23 cellular contexts compared by ENCODE assay signal in genomic region chr2:113285816-113286215, GRCh38. TPM values are rescaled to one million over a fixed set of nuclear protein-coding genes. Genes with fewer than 3 reads are reported as not detected.
DNase-seq lines count a peak whose midpoint lies in the region; ATAC-seq and TF ChIP-seq lines count a peak whose summit lies in the region.
"Had no signal": no experiment of that assay in that cellular context is flagged by ENCODE, and none has a peak within 500 bp of the region (broad histone marks: within the 10 kb centered on the region; RNA-seq: fewer than 3 reads in every experiment).

No MANE protein-coding gene starts in this region.

- peaks cover 53% of the 10 kb centered on the region for H3K4me1 Mint-ChIP-seq in HFFc6 (ENCODE audit: low read depth)
- H3K4me1 Mint-ChIP-seq: CD4-positive, alpha-beta memory T cell had no signal

- no peaks in the 10 kb centered on the region for H3K27me3 ChIP-seq in SJSA1 (replicated peaks)
- peaks cover 0 to 9% of the 10 kb centered on the region in 2 donors for H3K27me3 ChIP-seq in left lung
- no peaks in the 10 kb centered on the region for H3K27me3 ChIP-seq in skeletal muscle satellite cell (ENCODE audit: control insufficient read depth, insufficient read depth, low read length)
- H3K27me3 ChIP-seq: BLaER1 treated with 17β-estradiol and CSF1 and Interleukin-3, amounts not matched to agents 10 nM and 100 nM; MG63 had no signal

- H3K27me3 Mint-ChIP-seq in HFFc6 (ENCODE audit: insufficient read depth) = peaks cover 1% of the 10 kb centered on the region; the same call in 1 of the 2 replicates

- peak overlapping the region; percentile 66; the same call in 1 of the 2 replicates for H3K4me3 Mint-ChIP-seq in HFFc6
- H3K4me3 Mint-ChIP-seq: CD4-positive, alpha-beta memory T cell; GM23338 had no signal

- H3K4me2 ChIP-seq in skeletal muscle satellite cell (ENCODE audit: low read length) = no peak overlapping the region
- H3K4me2 ChIP-seq: BLaER1 treated with 17β-estradiol and CSF1 and Interleukin-3, amounts not matched to agents 10 nM and 100 nM; GM23338 had no signal

- H3K27ac Mint-ChIP-seq in HFFc6 = peak overlapping the region; percentile 95
- H3K27ac Mint-ChIP-seq: GM23338 had no signal

- peak; percentile 9 for ATAC-seq in left lung
- no peak for ATAC-seq in HG02763 (IDR thresholded peaks at IDR 0.05; ENCODE audit: unreplicated experiment)
- ATAC-seq in GM18505 (IDR thresholded peaks at IDR 0.05; ENCODE audit: unreplicated experiment) = no peak
- ATAC-seq: GM23338 had no signal

- H3K36me3 ChIP-seq in SJSA1 (no peaks in the 10 kb centered on the region), left lung (no peaks in the 10 kb centered on the region), skeletal muscle satellite cell (ENCODE audit: insufficient read depth, low read length) (no peaks in the 10 kb centered on the region)
- H3K36me3 ChIP-seq: BLaER1 treated with 17β-estradiol and CSF1 and Interleukin-3, amounts not matched to agents 10 nM and 100 nM; HAP-1; MG63 had no signal

- no peak overlapping the region for H3K4me3 ChIP-seq in SJSA1
- H3K4me3 ChIP-seq in left lung = no peak overlapping the region
- no peak overlapping the region for H3K4me3 ChIP-seq in skeletal muscle satellite cell (ENCODE audit: low read length)
- H3K4me3 ChIP-seq: BLaER1 treated with 17β-estradiol and CSF1 and Interleukin-3, amounts not matched to agents 10 nM and 100 nM; GM23338; HAP-1; MG63 had no signal

- H3K27ac ChIP-seq in SJSA1 (peak overlapping the region; percentile 98), left lung (peak overlapping the region in 1 of 2 donors; percentile 19)
- H3K27ac ChIP-seq: BLaER1 treated with 17β-estradiol and CSF1 and Interleukin-3, amounts not matched to agents 10 nM and 100 nM had no signal

- no peak for TF ChIP-seq POLR2A in GM18505 (IDR thresholded peaks at IDR 0.05; ENCODE audit: borderline replicate concordance, extremely low read depth, insufficient read depth, insufficient read length)

- no peak for DNase-seq in HFFc6
- no peak for DNase-seq in SJSA1 (ENCODE audit: low read depth in 1 of 2, low spot score in 2 of 2)
- no peak for DNase-seq in left lung
- DNase-seq in posterior cingulate gyrus = no peak
- DNase-seq: ACHN; Caco-2; CD4-positive, alpha-beta memory T cell; Kasumi-1; MG63; NCI-H1417; NCI-H187; NCI-H446; NCI-H526 treated with DMSO at 0.1 percent for 48 hours; OCI-M1; SHP77 treated with DMSO at 0.1 percent for 48 hours; SK-N-SH had no signal

- H3K9me3 ChIP-seq in SJSA1 (replicated peaks) (no peaks in the 10 kb centered on the region), left lung (no peaks in the 10 kb centered on the region), skeletal muscle satellite cell (replicated peaks; ENCODE audit: low read length) (no peaks in the 10 kb centered on the region)
- H3K9me3 ChIP-seq: BLaER1 treated with 17β-estradiol and CSF1 and Interleukin-3, amounts not matched to agents 10 nM and 100 nM; Caco-2; HAP-1; MG63; SK-N-SH had no signal

- H3K9ac ChIP-seq in skeletal muscle satellite cell (ENCODE audit: low read depth, low read length) = peak overlapping the region; percentile 82
- H3K9ac ChIP-seq: BLaER1 treated with 17β-estradiol and CSF1 and Interleukin-3, amounts not matched to agents 10 nM and 100 nM; SK-N-SH had no signal

- intact Hi-C loops in left lung (cut with DNase I) = no loop called here
- intact Hi-C loops in posterior cingulate gyrus (cut with DNase I) = no loop called here

- no peaks in the 10 kb centered on the region for H3K9me3 Mint-ChIP-seq in HFFc6
- H3K9me3 Mint-ChIP-seq: CD4-positive, alpha-beta memory T cell; GM23338 had no signal

- H3K4me1 ChIP-seq in SJSA1 (replicated peaks) (peaks cover 50% of the 10 kb centered on the region), left lung (peaks cover 11 to 14% of the 10 kb centered on the region in 2 donors), skeletal muscle satellite cell (ENCODE audit: control insufficient read depth, insufficient read depth, low read length) (peaks cover 43% of the 10 kb centered on the region)

- TF ChIP-seq CTCF in HFFc6 (IDR thresholded peaks at IDR 0.05) (no peak), left lung (IDR thresholded peaks at IDR 0.05) (no peak)

- H3K36me3 Mint-ChIP-seq in HFFc6 (ENCODE audit: low read depth) = no peaks in the 10 kb centered on the region
- H3K36me3 Mint-ChIP-seq: CD4-positive, alpha-beta memory T cell had no signal

RNA-seq across cellular contexts. Expression of gene PAX8, which starts 7.1 kb away (rescaled TPM):
- total RNA-seq in HFFc6 (2021; fragmentation: NEBNext Ultra II Directional; extraction: Animal tissue kit (Norgen Biotek cat#: 25700)) = 1 to 10 TPM in 5 of 6 experiments, under 1 TPM in 1; 0.33 to 6.7 (median 5.1) TPM
- not detected in 2 replicates for total RNA-seq in SJSA1 (2014; rRNA removed; shearing (Covaris generic))
- total RNA-seq in left lung = 1 to 10 TPM; 2.6 to 4.8 TPM
- total RNA-seq in skeletal muscle satellite cell (2012; rRNA removed) = 1.0 and 6.1 TPM in 2 replicates
- total RNA-seq: G401 had no signal
